Comparison of ENCODE assay signal across 1 cellular context in the genomic region with DNA sequence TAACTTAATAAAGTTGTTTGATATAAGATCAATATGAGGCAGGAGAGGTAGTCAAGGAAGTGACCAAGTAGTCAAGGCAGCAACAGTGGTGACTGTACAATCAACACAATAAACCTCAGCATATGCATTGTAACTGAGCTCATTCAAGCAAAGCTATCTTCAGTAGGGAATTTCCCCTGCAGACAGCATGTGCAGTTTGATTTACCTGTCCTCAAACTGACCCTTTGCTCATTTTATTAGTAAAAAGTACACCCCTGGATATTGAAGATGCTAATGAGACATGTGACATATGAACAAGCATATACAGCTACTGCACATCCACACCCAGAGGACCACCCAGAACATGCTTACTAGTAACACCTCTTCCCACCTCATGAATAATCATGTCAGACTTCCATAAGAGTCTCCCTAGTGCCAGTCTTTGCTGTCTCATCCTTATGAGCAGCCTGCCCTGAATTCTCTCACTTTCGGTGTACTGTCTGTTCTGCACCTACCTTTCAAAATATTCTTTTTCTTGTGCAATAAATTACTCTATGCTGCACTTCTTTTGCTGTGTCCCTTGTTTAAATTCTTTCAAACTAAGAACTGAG.
TF ChIP-seq lines count a peak whose summit lies in the region.

No MANE protein-coding gene starts in this region.

TF ChIP-seq in K562, 482 proteins besides CTCF, POLR2A, EP300 and RAD21:
- TF ChIP-seq MAFG (tag; conservative IDR thresholded peaks at IDR 0.05) (0 out of 2 replicates have a peak, but pooled peaks have one; percentile 19), PHF8 (IDR thresholded peaks at IDR 0.05; ENCODE audit: borderline replicate concordance, low read length) (no peak), C11orf30 (IDR thresholded peaks at IDR 0.05; ENCODE audit: low read depth) (0 out of 2 replicates have a peak, but pooled peaks have one; percentile 15), ZZZ3 (IDR thresholded peaks at IDR 0.05) (no peak), ZNF184 (CRISPR knock-in tag; IDR thresholded peaks at IDR 0.05) (no peak), ZBTB2 (IDR thresholded peaks at IDR 0.05) (no peak), GABPB2 (CRISPR knock-in tag; conservative IDR thresholded peaks at IDR 0.05) (no peak), PRDM10 (IDR thresholded peaks at IDR 0.05; ENCODE audit: partially characterized antibody) (peak; percentile 29), ZNF165 (CRISPR knock-in tag; IDR thresholded peaks at IDR 0.05; ENCODE audit: borderline replicate concordance) (no peak), ZNF583 (CRISPR knock-in tag; IDR thresholded peaks at IDR 0.05) (no peak), MLLT1 (IDR thresholded peaks at IDR 0.05) (no peak), ZNF512 (tag; IDR thresholded peaks at IDR 0.05) (no peak), NFE2 (IDR thresholded peaks at IDR 0.05; ENCODE audit: low read depth) (0 out of 2 replicates have a peak, but pooled peaks have one; percentile 4), CREM (IDR thresholded peaks at IDR 0.05; ENCODE audit: low read depth) (no peak), PURB (CRISPR knock-in tag; IDR thresholded peaks at IDR 0.05; ENCODE audit: low read depth) (no peak), TEAD2 (tag; IDR thresholded peaks at IDR 0.05) (no peak), PHF21A (IDR thresholded peaks at IDR 0.05; ENCODE audit: borderline replicate concordance, low read depth) (no peak), NFRKB (IDR thresholded peaks at IDR 0.05; ENCODE audit: low read depth) (no peak), KDM1A (IDR thresholded peaks at IDR 0.05) (no peak), SNRNP70 (optimal IDR thresholded peaks at IDR 0.05; ENCODE audit: low read depth, low read length) (no peak), SIX5 (IDR thresholded peaks at IDR 0.05; ENCODE audit: borderline replicate concordance in 1 of 2, insufficient read depth in 1 of 2, low read depth in 1 of 2, low read length in 2 of 2) (no peak), ZNF3 (CRISPR knock-in tag; IDR thresholded peaks at IDR 0.05) (no peak), STAG1 (CRISPR knock-in tag; IDR thresholded peaks at IDR 0.05; ENCODE audit: borderline replicate concordance) (no peak), ESRRB (CRISPR knock-in tag; IDR thresholded peaks at IDR 0.05; ENCODE audit: borderline replicate concordance) (no peak), ZFP1 (CRISPR knock-in tag; IDR thresholded peaks at IDR 0.05) (no peak), TAF15 (IDR thresholded peaks at IDR 0.05; ENCODE audit: low read depth, low read length) (no peak), CREB3L1 (IDR thresholded peaks at IDR 0.05; ENCODE audit: borderline replicate concordance, low read depth) (no peak), MXI1 (IDR thresholded peaks at IDR 0.05; ENCODE audit: low read depth, low read length) (no peak)
- TF ChIP-seq, protein P1, sequence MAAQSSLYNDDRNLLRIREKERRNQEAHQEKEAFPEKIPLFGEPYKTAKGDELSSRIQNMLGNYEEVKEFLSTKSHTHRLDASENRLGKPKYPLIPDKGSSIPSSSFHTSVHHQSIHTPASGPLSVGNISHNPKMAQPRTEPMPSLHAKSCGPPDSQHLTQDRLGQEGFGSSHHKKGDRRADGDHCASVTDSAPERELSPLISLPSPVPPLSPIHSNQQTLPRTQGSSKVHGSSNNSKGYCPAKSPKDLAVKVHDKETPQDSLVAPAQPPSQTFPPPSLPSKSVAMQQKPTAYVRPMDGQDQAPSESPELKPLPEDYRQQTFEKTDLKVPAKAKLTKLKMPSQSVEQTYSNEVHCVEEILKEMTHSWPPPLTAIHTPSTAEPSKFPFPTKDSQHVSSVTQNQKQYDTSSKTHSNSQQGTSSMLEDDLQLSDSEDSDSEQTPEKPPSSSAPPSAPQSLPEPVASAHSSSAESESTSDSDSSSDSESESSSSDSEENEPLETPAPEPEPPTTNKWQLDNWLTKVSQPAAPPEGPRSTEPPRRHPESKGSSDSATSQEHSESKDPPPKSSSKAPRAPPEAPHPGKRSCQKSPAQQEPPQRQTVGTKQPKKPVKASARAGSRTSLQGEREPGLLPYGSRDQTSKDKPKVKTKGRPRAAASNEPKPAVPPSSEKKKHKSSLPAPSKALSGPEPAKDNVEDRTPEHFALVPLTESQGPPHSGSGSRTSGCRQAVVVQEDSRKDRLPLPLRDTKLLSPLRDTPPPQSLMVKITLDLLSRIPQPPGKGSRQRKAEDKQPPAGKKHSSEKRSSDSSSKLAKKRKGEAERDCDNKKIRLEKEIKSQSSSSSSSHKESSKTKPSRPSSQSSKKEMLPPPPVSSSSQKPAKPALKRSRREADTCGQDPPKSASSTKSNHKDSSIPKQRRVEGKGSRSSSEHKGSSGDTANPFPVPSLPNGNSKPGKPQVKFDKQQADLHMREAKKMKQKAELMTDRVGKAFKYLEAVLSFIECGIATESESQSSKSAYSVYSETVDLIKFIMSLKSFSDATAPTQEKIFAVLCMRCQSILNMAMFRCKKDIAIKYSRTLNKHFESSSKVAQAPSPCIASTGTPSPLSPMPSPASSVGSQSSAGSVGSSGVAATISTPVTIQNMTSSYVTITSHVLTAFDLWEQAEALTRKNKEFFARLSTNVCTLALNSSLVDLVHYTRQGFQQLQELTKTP (IDR thresholded peaks at IDR 0.05; ENCODE audit: low read depth in 1 of 2, partially characterized antibody in 2 of 2): no peak
TF ChIP-seq in K562: peak in this region for 4.
